Comparison of ENCODE assay signal across 7 cellular contexts in the genomic region with DNA sequence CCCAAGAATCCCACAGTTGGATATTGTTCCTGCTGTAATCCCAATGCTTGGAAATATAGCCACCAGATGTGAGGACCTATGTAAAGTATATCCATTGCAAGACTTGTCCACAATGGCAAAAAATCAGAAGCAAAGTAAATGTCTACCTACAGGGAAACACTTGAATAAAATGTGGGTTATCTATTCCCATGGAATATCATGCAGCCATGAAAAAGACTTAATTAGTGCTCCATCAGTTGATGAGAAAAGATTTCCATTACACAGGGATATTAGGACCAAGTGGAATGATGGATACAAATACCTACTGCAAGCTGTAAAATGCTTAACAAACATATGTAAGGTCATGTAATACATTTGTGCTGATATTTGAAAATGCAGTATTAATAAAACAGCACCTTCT.
"Had no signal": no experiment of that assay in that cellular context is flagged by ENCODE, and none has a peak within 500 bp of the region (broad histone marks: within the 10 kb centered on the region; RNA-seq: fewer than 3 reads in every experiment).

No MANE protein-coding gene starts in this region.

- H3K4me3 ChIP-seq: GM23338, HAP-1 had no signal

- H3K4me1 ChIP-seq: HAP-1 had no signal

- H3K4me2 ChIP-seq: GM23338 had no signal

- H2AFZ ChIP-seq: GM23338 had no signal

- H3K36me3 ChIP-seq: HAP-1 had no signal

- DNase-seq: Kasumi-1, KG1 had no signal

- ATAC-seq: GM23338, HCT116, HepG2 had no signal

- FAIRE-seq: HepG2 had no signal

- H3K27ac ChIP-seq: HL-60 had no signal

- H3K9me3 ChIP-seq: HAP-1 had no signal
